In the genomic region with DNA sequence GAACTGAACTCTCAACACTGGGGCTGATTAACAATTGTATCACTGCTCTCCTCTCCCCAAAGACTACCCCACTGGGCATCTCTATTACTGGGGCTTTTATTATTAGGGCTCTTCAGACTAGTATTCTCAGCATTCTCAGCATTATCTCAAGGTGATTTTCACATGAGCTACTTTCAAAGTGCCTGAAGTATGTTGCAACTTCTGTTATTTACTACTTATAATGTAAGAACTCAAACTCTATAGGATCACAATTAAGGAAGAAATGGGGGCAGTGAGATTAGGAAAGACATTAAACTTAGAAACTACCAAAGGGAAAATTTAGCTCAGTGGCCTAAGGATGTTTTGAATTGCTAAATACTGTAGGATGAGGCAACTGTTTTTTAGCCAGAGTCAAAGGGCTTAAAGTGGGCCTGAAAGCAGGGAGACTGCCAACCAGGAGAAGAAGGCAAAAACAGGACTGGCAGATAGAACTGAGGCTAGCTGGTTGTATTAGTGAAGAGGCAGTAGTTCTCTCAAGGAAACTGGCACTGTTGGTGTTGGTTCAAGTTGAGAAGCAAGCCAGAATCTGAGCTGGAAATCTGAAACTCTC, we compare ENCODE assay signal across 17 cellular contexts. TPM values are rescaled to one million over a fixed set of nuclear protein-coding genes. Genes with fewer than 3 reads are reported as not detected.
DNase-seq lines count a peak whose midpoint lies in the region; ATAC-seq and TF ChIP-seq lines count a peak whose summit lies in the region.
"Had no signal": no experiment of that assay in that cellular context is flagged by ENCODE, and none has a peak within 500 bp of the region (broad histone marks: within the 10 kb centered on the region; RNA-seq: fewer than 3 reads in every experiment).

No MANE protein-coding gene starts in this region.

- H3K4me3 ChIP-seq in NT2/D1 (ENCODE audit: insufficient read length, low read depth) (no peak overlapping the region), gastrocnemius medialis (no peak overlapping the region)
- H3K4me3 ChIP-seq: SK-N-MC, skin epidermis had no signal

- H3K27ac ChIP-seq in gastrocnemius medialis = peak overlapping the region in 3 of 4 donors; percentile 7 to 41 (median 12)
- H3K27ac ChIP-seq: 22Rv1, SK-N-MC had no signal

- no peaks in the 10 kb centered on the region for H3K4me1 ChIP-seq in NT2/D1 (ENCODE audit: insufficient read depth, insufficient read length)
- H3K4me1 ChIP-seq in gastrocnemius medialis = peaks cover 0 to 11% of the 10 kb centered on the region in 2 donors

- in situ Hi-C loops in gastrocnemius medialis (cut with MboI; ENCODE audit: low sequenced_read_pairs in 4 of 4) = no loop called here

- no peaks in the 10 kb centered on the region for H3K36me3 ChIP-seq in NT2/D1 (ENCODE audit: insufficient read depth, insufficient read length, low read length)
- H3K36me3 ChIP-seq in gastrocnemius medialis = no peaks in the 10 kb centered on the region

- intact Hi-C loops in gastrocnemius medialis (cut with DNase I; ENCODE audit: low total_unique reads) = no loop called here

- no peak for ATAC-seq in gastrocnemius medialis
- no peak for ATAC-seq in GM19455 (IDR thresholded peaks at IDR 0.05; ENCODE audit: unreplicated experiment)
- ATAC-seq: esophagus mucosa, HepG2 had no signal

- no peak for TF ChIP-seq POLR2A in gastrocnemius medialis (IDR thresholded peaks at IDR 0.05)

- peaks cover 15% of the 10 kb centered on the region; the same call in 1 of the 2 replicates for H3K9me3 ChIP-seq in NT2/D1 (ENCODE audit: insufficient read depth, low read length)
- no peaks in the 10 kb centered on the region for H3K9me3 ChIP-seq in gastrocnemius medialis

- H3K27me3 ChIP-seq in NT2/D1 (ENCODE audit: insufficient read depth, insufficient read length) (no peaks in the 10 kb centered on the region), gastrocnemius medialis (no peaks in the 10 kb centered on the region)

- no peak overlapping the region for H3K9ac ChIP-seq in NT2/D1 (ENCODE audit: insufficient read length, low read depth)

- DNase-seq in NOMO-1 treated with DMSO at 0.1 percent for 48 hours (lab: John Stamatoyannopoulos, UW; ENCODE audit: unreplicated experiment) (peak; percentile 85), NOMO-1 treated with dmso at 0.1 percent for 144 hours (lab: John Stamatoyannopoulos, UW; ENCODE audit: unreplicated experiment) (no peak), NT2/D1 (ENCODE audit: low read depth, low spot score) (peak; percentile 6), fibroblast of gingiva (ENCODE audit: low read depth) (peak; percentile 65), gastrocnemius medialis (no peak), dermis blood vessel endothelial cell (no peak), OCI-M2 (lab: John Stamatoyannopoulos, UW; ENCODE audit: unreplicated experiment) (no peak)
- DNase-seq: caudate nucleus, DMS53, NCI-H187 treated with DMSO at 0.1 percent for 48 hours, NCI-H82 had no signal

- TF ChIP-seq CTCF in gastrocnemius medialis (IDR thresholded peaks at IDR 0.05 in 4 of 5, conservative IDR thresholded peaks at IDR 0.05 in 1 of 5) = no peak

RNA-seq across cellular contexts. Expression of gene MBNL1, which starts 55.5 kb away (rescaled TPM):
- 100 to 1,000 TPM; 519 to 597 (median 557) TPM for total RNA-seq in gastrocnemius medialis
- 389 and 524 TPM in 2 replicates for total RNA-seq in dermis blood vessel endothelial cell

Comparison
In these comparisons a context has a peak if more than half of its experiments do, and no peak if none do; other contexts are left out.
1. DNase-seq: peak in NOMO-1 treated with DMSO at 0.1 percent for 48 hours (single experiment), NT2/D1 (single experiment) and fibroblast of gingiva (single experiment); none in NOMO-1 treated with dmso at 0.1 percent for 144 hours (single experiment), gastrocnemius medialis (0 of 2), dermis blood vessel endothelial cell (single experiment) and OCI-M2 (single experiment).